22 cellular contexts compared by ENCODE assay signal in genomic region chr19:8731428-8732169, GRCh38. TPM values are rescaled to one million over a fixed set of nuclear protein-coding genes. Genes with fewer than 3 reads are reported as not detected.
A peak's percentile ranks its signal among the peaks of the same experiment; 100 is the strongest.
DNase-seq lines count a peak whose midpoint lies in the region; TF ChIP-seq lines count a peak whose summit lies in the region.
"Had no signal": no experiment of that assay in that cellular context is flagged by ENCODE, and none has a peak within 500 bp of the region (broad histone marks: within the 10 kb centered on the region; RNA-seq: fewer than 3 reads in every experiment).

No MANE protein-coding gene starts in this region.

- H3K36me3 Mint-ChIP-seq in activated CD4-positive, alpha-beta memory T cell treated with anti-CD3 and anti-CD28 coated beads, Interleukin-2, amount 10 ng/mL, durations not matched to agents 7 days and 5 days (ENCODE audit: low read depth): no peaks in the 10 kb centered on the region
- H3K36me3 Mint-ChIP-seq in nephron progenitor cell (ENCODE audit: low read depth): no peaks in the 10 kb centered on the region
- H3K36me3 Mint-ChIP-seq: activated CD8-positive, alpha-beta memory T cell treated with anti-CD3 and anti-CD28 coated beads, Interleukin-2, amount 10 ng/mL, durations not matched to agents 7 days and 5 days; mesothelial cell of epicardium had no signal

- DNase-seq in activated CD4-positive, alpha-beta T cell treated with anti-CD3 and anti-CD28 coated beads for 48 hours: peak; percentile 26
- no peak for DNase-seq in activated CD4-positive, alpha-beta T cell treated with anti-CD3 and anti-CD28 coated beads, Interleukin-2, amount 50 U/mL, for 4 hours
- DNase-seq in KBM-7 (peak; percentile 11), nephron progenitor cell (peak; percentile 30), midbrain (lab: John Stamatoyannopoulos, UW) (no peak), hypothalamus (lab: John Stamatoyannopoulos, UW) (no peak), NCI-H2196 treated with DMSO at 0.1 percent for 48 hours (lab: John Stamatoyannopoulos, UW; ENCODE audit: unreplicated experiment) (no peak)
- DNase-seq in activated CD4-positive, alpha-beta memory T cell treated with anti-CD3 and anti-CD28 coated beads, Interleukin-2, amount 10 ng/mL, durations not matched to agents 7 days and 5 days: peak; percentile 18
- DNase-seq: activated CD8-positive, alpha-beta memory T cell treated with anti-CD3 and anti-CD28 coated beads, Interleukin-2, amount 10 ng/mL, durations not matched to agents 7 days and 5 days; caudate nucleus; foreskin fibroblast; GDM1; NCI-H1048; NCI-H2081; NCI-H510A; substantia nigra; T-helper 1 cell; uterus had no signal

- H3K27ac Mint-ChIP-seq in activated CD4-positive, alpha-beta memory T cell treated with anti-CD3 and anti-CD28 coated beads, Interleukin-2, amount 10 ng/mL, durations not matched to agents 7 days and 5 days: no peak overlapping the region
- H3K27ac Mint-ChIP-seq in nephron progenitor cell: no peak overlapping the region
- H3K27ac Mint-ChIP-seq: activated CD8-positive, alpha-beta memory T cell treated with anti-CD3 and anti-CD28 coated beads, Interleukin-2, amount 10 ng/mL, durations not matched to agents 7 days and 5 days; mesothelial cell of epicardium; nephron had no signal

- TF ChIP-seq CTCF in nephron progenitor cell (IDR thresholded peaks at IDR 0.05): no peak

- POLR2A ChIA-PET in activated CD4-positive, alpha-beta memory T cell treated with anti-CD3 and anti-CD28 coated beads, Interleukin-2, amount 10 ng/mL, durations not matched to agents 7 days and 5 days (lab: Charles Lee): no interaction called here

- in situ Hi-C loops in KBM-7 (cut with MboI; ENCODE audit: low pct_unique_long_range_greater_than_20kb, low sequenced_read_pairs): no loop called here

- no peaks in the 10 kb centered on the region for H3K27me3 Mint-ChIP-seq in activated CD4-positive, alpha-beta memory T cell treated with anti-CD3 and anti-CD28 coated beads, Interleukin-2, amount 10 ng/mL, durations not matched to agents 7 days and 5 days
- H3K27me3 Mint-ChIP-seq in nephron progenitor cell (ENCODE audit: low read depth, poor library complexity): no peaks in the 10 kb centered on the region
- H3K27me3 Mint-ChIP-seq: activated CD8-positive, alpha-beta memory T cell treated with anti-CD3 and anti-CD28 coated beads, Interleukin-2, amount 10 ng/mL, durations not matched to agents 7 days and 5 days had no signal

- no peaks in the 10 kb centered on the region for H3K4me1 Mint-ChIP-seq in activated CD4-positive, alpha-beta memory T cell treated with anti-CD3 and anti-CD28 coated beads, Interleukin-2, amount 10 ng/mL, durations not matched to agents 7 days and 5 days
- H3K4me1 Mint-ChIP-seq in nephron progenitor cell: no peaks in the 10 kb centered on the region
- H3K4me1 Mint-ChIP-seq: activated CD8-positive, alpha-beta memory T cell treated with anti-CD3 and anti-CD28 coated beads, Interleukin-2, amount 10 ng/mL, durations not matched to agents 7 days and 5 days; mesothelial cell of epicardium; nephron had no signal

- no peak overlapping the region for H3K4me3 Mint-ChIP-seq in activated CD4-positive, alpha-beta memory T cell treated with anti-CD3 and anti-CD28 coated beads, Interleukin-2, amount 10 ng/mL, durations not matched to agents 7 days and 5 days
- H3K4me3 Mint-ChIP-seq in nephron progenitor cell: no peak overlapping the region
- H3K4me3 Mint-ChIP-seq: activated CD8-positive, alpha-beta memory T cell treated with anti-CD3 and anti-CD28 coated beads, Interleukin-2, amount 10 ng/mL, durations not matched to agents 7 days and 5 days; mesothelial cell of epicardium; nephron had no signal

- peaks cover 5% of the 10 kb centered on the region for H3K9me3 Mint-ChIP-seq in activated CD4-positive, alpha-beta memory T cell treated with anti-CD3 and anti-CD28 coated beads, Interleukin-2, amount 10 ng/mL, durations not matched to agents 7 days and 5 days
- H3K9me3 Mint-ChIP-seq in nephron progenitor cell: peaks cover 74% of the 10 kb centered on the region

- CTCF ChIA-PET in activated CD4-positive, alpha-beta memory T cell treated with anti-CD3 and anti-CD28 coated beads, Interleukin-2, amount 10 ng/mL, durations not matched to agents 7 days and 5 days (lab: Charles Lee): no interaction called here

RNA-seq across cellular contexts. Expression of gene OR2Z1, which starts 10.2 kb away (rescaled TPM):
- not detected for total RNA-seq in activated CD4-positive, alpha-beta memory T cell treated with anti-CD3 and anti-CD28 coated beads, Interleukin-2, amount 10 ng/mL, durations not matched to agents 7 days and 5 days
- total RNA-seq: activated CD8-positive, alpha-beta memory T cell treated with anti-CD3 and anti-CD28 coated beads, Interleukin-2, amount 10 ng/mL, durations not matched to agents 7 days and 5 days; dermis microvascular lymphatic vessel endothelial cell; mesothelial cell of epicardium; pulmonary artery endothelial cell; uterus had no signal

RNA-seq across cellular contexts. Expression of gene ACTL9, which starts 33.0 kb away (rescaled TPM):
- not detected for total RNA-seq in activated CD4-positive, alpha-beta memory T cell treated with anti-CD3 and anti-CD28 coated beads, Interleukin-2, amount 10 ng/mL, durations not matched to agents 7 days and 5 days
- total RNA-seq: activated CD8-positive, alpha-beta memory T cell treated with anti-CD3 and anti-CD28 coated beads, Interleukin-2, amount 10 ng/mL, durations not matched to agents 7 days and 5 days; dermis microvascular lymphatic vessel endothelial cell; mesothelial cell of epicardium; pulmonary artery endothelial cell; uterus had no signal

Comparison
In these comparisons a context has a peak if more than half of its experiments do, and no peak if none do; other contexts are left out.
1. DNase-seq: peak in activated CD4-positive, alpha-beta T cell treated with anti-CD3 and anti-CD28 coated beads for 48 hours (single experiment), KBM-7 (single experiment), activated CD4-positive, alpha-beta memory T cell treated with anti-CD3 and anti-CD28 coated beads, Interleukin-2, amount 10 ng/mL, durations not matched to agents 7 days and 5 days (single experiment) and nephron progenitor cell (single experiment); none in activated CD4-positive, alpha-beta T cell treated with anti-CD3 and anti-CD28 coated beads, Interleukin-2, amount 50 U/mL, for 4 hours (0 of 2), midbrain (single experiment), hypothalamus (0 of 51) and NCI-H2196 treated with DMSO at 0.1 percent for 48 hours (single experiment).